In genomic region chr18:13399511-13399910, GRCh38 we compare ENCODE assay signal across 32 cellular contexts.
"Had no signal": no experiment of that assay in that cellular context is flagged by ENCODE, and none has a peak within 500 bp of the region (broad histone marks: within the 10 kb centered on the region; RNA-seq: fewer than 3 reads in every experiment).

No MANE protein-coding gene starts in this region.

- H2AFZ ChIP-seq: parathyroid adenoma had no signal

- H3K27me3 ChIP-seq: neutrophil, ovary, right lobe of liver, sigmoid colon, spleen, suprapubic skin, testis, tibial artery, transverse colon, upper lobe of right lung, vagina had no signal

- H3K27me3 Mint-ChIP-seq: naive thymus-derived CD8-positive, alpha-beta T cell; stimulated activated naive CD8-positive, alpha-beta T cell treated with anti-CD3 and anti-CD28 coated beads, Interleukin-15, amount 100 ng/mL, for 72 hours; type B pancreatic cell had no signal

- H3K36me3 Mint-ChIP-seq: natural killer cell treated with Interleukin-12 subunit alpha and Interleukin-12 subunit beta and Interleukin-15 and Interleukin-18, amount 100 ng/mL, for 72 hours; stimulated activated memory B cell treated with anti-CD40 and anti-IgM and Interleukin-4, amounts not matched to agents 10 μg/mL and 1 μg/mL and 100 μg/mL, for 72 hours; type B pancreatic cell had no signal

- H3K36me3 ChIP-seq: neutrophil, ovary, right lobe of liver, sigmoid colon, suprapubic skin, transverse colon, upper lobe of right lung, vagina had no signal

- H3K4me1 Mint-ChIP-seq: neural crest cell; stimulated activated memory B cell treated with anti-CD40 and anti-IgM and Interleukin-4, amounts not matched to agents 10 μg/mL and 1 μg/mL and 100 μg/mL, for 72 hours had no signal

- DNase-seq: naive thymus-derived CD8-positive, alpha-beta T cell; nephron progenitor cell; nucleus accumbens; ovary; psoas muscle; right cardiac atrium; right lobe of liver; sigmoid colon; spleen; stimulated activated CD4-positive, alpha-beta T cell treated with anti-CD3 and anti-CD28 coated beads, Interleukin-12 subunit alpha, Interleukin-12 subunit beta, amount 100 ng/mL, for 4 hours; stimulated activated CD4-positive, alpha-beta T cell treated with anti-CD3 and anti-CD28 coated beads, Interleukin-1b, Interleukin-23, amount 100 ng/mL, for 48 hours; stimulated activated CD4-positive, alpha-beta T cell treated with anti-CD3 and anti-CD28 coated beads, Interleukin-4, amount 100 ng/mL, for 1 hour; stimulated activated CD4-positive, alpha-beta T cell treated with anti-CD3 and anti-CD28 coated beads, Interleukin-4, amount 100 ng/mL, for 4 hours; stimulated activated CD8-positive, alpha-beta memory T cell treated with anti-CD3 and anti-CD28 coated beads, Interleukin-4, amount 100 ng/mL, for 48 hours; stimulated activated naive CD4-positive, alpha-beta T cell; stimulated activated naive CD8-positive, alpha-beta T cell treated with anti-CD3 and anti-CD28 coated beads, Interleukin-15, amount 100 ng/mL, for 72 hours; stimulated activated naive CD8-positive, alpha-beta T cell treated with anti-CD3 and anti-CD28 coated beads, Interleukin-15, Interleukin-2, amounts not matched to agents 100 U/mL and 50 U/mL, for 24 hours; substantia nigra; testis; tibial artery; transverse colon; upper lobe of right lung had no signal

- H3K4me3 ChIP-seq: ovary, psoas muscle, right lobe of liver, sigmoid colon, skin epidermis, smooth muscle cell, spleen, suprapubic skin, testis, tibial artery, transverse colon, upper lobe of right lung, vagina had no signal

- H3K27ac ChIP-seq: neutrophil, ovary, parathyroid adenoma, psoas muscle, right lobe of liver, sigmoid colon, skin epidermis, spleen, suprapubic skin, testis, tibial artery, transverse colon, upper lobe of right lung, vagina had no signal

- H3K4me2 ChIP-seq: smooth muscle cell had no signal

- H3K9me3 Mint-ChIP-seq: naive thymus-derived CD8-positive, alpha-beta T cell; natural killer cell treated with Interleukin-12 subunit alpha and Interleukin-12 subunit beta and Interleukin-15 and Interleukin-18, amount 100 ng/mL, for 72 hours; nephron progenitor cell; neural crest cell; stimulated activated memory B cell treated with anti-CD40 and anti-IgM and Interleukin-4, amounts not matched to agents 10 μg/mL and 1 μg/mL and 100 μg/mL, for 72 hours; stimulated activated naive CD8-positive, alpha-beta T cell treated with anti-CD3 and anti-CD28 coated beads, Interleukin-15, amount 100 ng/mL, for 72 hours; type B pancreatic cell had no signal

- H3K27ac Mint-ChIP-seq: natural killer cell treated with Interleukin-12 subunit alpha and Interleukin-12 subunit beta and Interleukin-15 and Interleukin-18, amount 100 ng/mL, for 72 hours; nephron progenitor cell; stimulated activated memory B cell treated with anti-CD40 and anti-IgM and Interleukin-4, amounts not matched to agents 10 μg/mL and 1 μg/mL and 100 μg/mL, for 72 hours; type B pancreatic cell had no signal

- H3K4me3 Mint-ChIP-seq: naive thymus-derived CD8-positive, alpha-beta T cell; natural killer cell treated with Interleukin-12 subunit alpha and Interleukin-12 subunit beta and Interleukin-15 and Interleukin-18, amount 100 ng/mL, for 72 hours; nephron progenitor cell; neural crest cell; stimulated activated memory B cell treated with anti-CD40 and anti-IgM and Interleukin-4, amounts not matched to agents 10 μg/mL and 1 μg/mL and 100 μg/mL, for 72 hours; stimulated activated naive CD8-positive, alpha-beta T cell treated with anti-CD3 and anti-CD28 coated beads, Interleukin-15, amount 100 ng/mL, for 72 hours; type B pancreatic cell had no signal

- H3K9me3 ChIP-seq: neutrophil, ovary, psoas muscle, right lobe of liver, sigmoid colon, spleen, suprapubic skin, testis, tibial artery, transverse colon, upper lobe of right lung, vagina had no signal

- H3K9ac ChIP-seq: parathyroid adenoma had no signal

- H3K4me1 ChIP-seq: psoas muscle, right lobe of liver, spleen, testis, upper lobe of right lung, vagina had no signal

- ATAC-seq: naive thymus-derived CD8-positive, alpha-beta T cell; psoas muscle; right lobe of liver; stimulated activated memory B cell treated with anti-CD40 and anti-IgM and Interleukin-4, amounts not matched to agents 10 μg/mL and 1 μg/mL and 100 μg/mL, for 72 hours; stimulated activated naive CD8-positive, alpha-beta T cell treated with anti-CD3 and anti-CD28 coated beads, Interleukin-15, amount 100 ng/mL, for 72 hours; stimulated activated naive CD8-positive, alpha-beta T cell treated with anti-CD3 and anti-CD28 coated beads, Interleukin-15, Interleukin-2, amounts not matched to agents 100 U/mL and 50 U/mL, for 24 hours; upper lobe of right lung had no signal

- H3K79me2 ChIP-seq: parathyroid adenoma had no signal
